In the genomic region with DNA sequence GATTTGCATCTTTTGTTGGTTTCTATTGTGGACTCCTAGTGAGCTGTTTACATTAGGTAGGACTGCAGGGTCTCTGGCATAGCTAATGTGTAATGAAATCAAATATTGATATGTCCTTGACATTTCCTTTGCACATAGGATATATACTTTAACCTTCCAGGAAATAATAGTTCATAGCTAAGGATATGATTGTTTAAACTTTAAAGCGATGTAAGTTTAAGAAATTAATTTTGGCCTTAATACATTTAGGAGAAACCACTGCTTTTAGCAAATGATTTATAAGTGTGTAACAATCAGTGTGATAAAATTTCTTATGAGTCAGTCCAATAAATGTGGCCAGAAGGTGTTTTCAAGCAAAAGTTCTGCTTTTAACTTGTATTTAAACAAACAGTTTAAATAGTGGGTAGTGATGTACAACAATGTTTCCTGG, we compare ENCODE assay signal across 21 cellular contexts.
"Had no signal": no experiment of that assay in that cellular context is flagged by ENCODE, and none has a peak within 500 bp of the region (broad histone marks: within the 10 kb centered on the region; RNA-seq: fewer than 3 reads in every experiment).

No MANE protein-coding gene starts in this region.

- H3K4me1 ChIP-seq: esophagus muscularis mucosa, foreskin keratinocyte, gastroesophageal sphincter, heart left ventricle, left lung, lower lobe of right lung had no signal

- DNase-seq: dermis blood vessel endothelial cell; dorsolateral prefrontal cortex; effector CD4-positive, alpha-beta T cell; effector memory CD4-positive, alpha-beta T cell; foreskin keratinocyte; heart left ventricle; hippocampal formation; left cardiac atrium; left lung; left ventricle myocardium superior; lower lobe of right lung; mesenchymal stem cell; mucosa of descending colon; naive B cell had no signal

- H3K9me3 ChIP-seq: esophagus muscularis mucosa, gastroesophageal sphincter, heart left ventricle, left lung, lower lobe of right lung, mucosa of descending colon had no signal

- H3K27ac ChIP-seq: coronary artery, dorsolateral prefrontal cortex, esophagus muscularis mucosa, foreskin keratinocyte, gastroesophageal sphincter, heart left ventricle, left lung, lower lobe of right lung had no signal

- H3K36me3 ChIP-seq: esophagus muscularis mucosa, gastroesophageal sphincter, heart left ventricle, left lung, lower lobe of right lung had no signal

- H3K27me3 ChIP-seq: dorsolateral prefrontal cortex, esophagus muscularis mucosa, foreskin keratinocyte, gastroesophageal sphincter, left lung had no signal

- H3K4me3 ChIP-seq: coronary artery, dorsolateral prefrontal cortex, esophagus muscularis mucosa, gastroesophageal sphincter, heart left ventricle, left lung, lower lobe of right lung, mucosa of descending colon had no signal

- FAIRE-seq: colon, endothelial cell of umbilical vein, islet of Langerhans, keratinocyte had no signal

- ATAC-seq: foreskin keratinocyte, gastroesophageal sphincter, heart left ventricle, left cardiac atrium, left lung, left ventricle myocardium superior, lower lobe of right lung, mucosa of descending colon had no signal
